7 cellular contexts compared by ENCODE assay signal in the genomic region with DNA sequence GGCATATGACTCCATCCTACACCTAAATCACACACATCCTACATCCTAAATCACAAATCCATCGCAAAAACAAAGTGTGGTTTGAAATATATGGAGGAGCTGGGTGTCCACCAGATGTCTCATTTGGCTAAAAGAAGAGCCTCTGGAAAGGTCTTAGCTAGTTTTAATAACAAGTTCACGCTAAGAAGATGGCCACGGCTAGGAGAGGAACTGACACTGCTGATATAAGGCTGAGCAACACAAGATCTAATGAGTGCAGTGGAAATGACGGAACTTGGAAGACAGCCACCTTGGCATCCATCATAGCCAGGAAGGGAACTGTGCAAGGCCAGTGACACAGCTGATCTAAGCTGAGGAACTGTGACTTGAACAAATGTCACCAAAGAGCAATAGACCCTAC. TPM values are rescaled to one million over a fixed set of nuclear protein-coding genes. Genes with fewer than 3 reads are reported as not detected.
DNase-seq lines count a peak whose midpoint lies in the region; ATAC-seq and TF ChIP-seq lines count a peak whose summit lies in the region.

No MANE protein-coding gene starts in this region.

- H3K4me1 ChIP-seq in left lung: no peaks in the 10 kb centered on the region
- H3K4me1 ChIP-seq in upper lobe of left lung: peaks cover 10 to 21% (median 13%) of the 10 kb centered on the region in 4 donors

- POLR2A ChIA-PET in naive thymus-derived CD8-positive, alpha-beta T cell (lab: Charles Lee): no interaction called here

- 21 to 27% methylated on average over 4 of the region's 4 CpGs for WGBS in upper lobe of left lung, 2 donors

- ATAC-seq in left lung: peak; percentile 58
- ATAC-seq in upper lobe of left lung (ENCODE audit: low FRiP score in 2 of 2): peak in 1 of 2 donors; percentile 76
- ATAC-seq in GM19452 (IDR thresholded peaks at IDR 0.05; ENCODE audit: unreplicated experiment): no peak
- no peak for ATAC-seq in naive thymus-derived CD8-positive, alpha-beta T cell

- intact Hi-C loops in left lung (cut with DNase I): no loop called here

- H3K36me3 ChIP-seq in MG63 (no peaks in the 10 kb centered on the region), left lung (no peaks in the 10 kb centered on the region), upper lobe of left lung (no peaks in the 10 kb centered on the region)

- H3K27ac ChIP-seq in caudate nucleus (ENCODE audit: low read depth, low read length): no peak overlapping the region
- peak overlapping the region; percentile 31 to 37 for H3K27ac ChIP-seq in left lung
- peak overlapping the region; percentile 46 to 84 (median 71) for H3K27ac ChIP-seq in upper lobe of left lung

- H3K4me3 Mint-ChIP-seq in naive thymus-derived CD8-positive, alpha-beta T cell: no peak overlapping the region

- TF ChIP-seq CTCF in left lung (IDR thresholded peaks at IDR 0.05) (no peak), upper lobe of left lung (IDR thresholded peaks at IDR 0.05) (peak in 1 of 6 experiments; percentile 12)

- H3K9me3 ChIP-seq in MG63 (no peaks in the 10 kb centered on the region), left lung (no peaks in the 10 kb centered on the region), upper lobe of left lung (no peaks in the 10 kb centered on the region)

- peak; percentile 32 for DNase-seq in MG63
- DNase-seq in caudate nucleus (lab: John Stamatoyannopoulos, UW): peak in 42 of 61 donors; percentile 2 to 85 (median 30)
- no peak for DNase-seq in left lung
- DNase-seq in upper lobe of left lung: peak in 1 of 2 donors; percentile 39
- no peak for DNase-seq in stimulated activated CD4-positive, alpha-beta T cell treated with anti-CD3 and anti-CD28 coated beads, Interleukin-2, amount 100 ng/mL, for 24 hours
- DNase-seq in naive thymus-derived CD8-positive, alpha-beta T cell: no peak

- H3K9me3 Mint-ChIP-seq in naive thymus-derived CD8-positive, alpha-beta T cell: peaks cover 0 to 14% (median 0%) of the 10 kb centered on the region in 9 donors

- no peaks in the 10 kb centered on the region for H3K4me1 Mint-ChIP-seq in naive thymus-derived CD8-positive, alpha-beta T cell

- no peak for TF ChIP-seq POLR2A in upper lobe of left lung (IDR thresholded peaks at IDR 0.05)

- H3K27me3 ChIP-seq in MG63 (no peaks in the 10 kb centered on the region), left lung (no peaks in the 10 kb centered on the region), upper lobe of left lung (no peaks in the 10 kb centered on the region)

- peaks cover 11 to 35% (median 14%) of the 10 kb centered on the region in 5 donors for H3K27me3 Mint-ChIP-seq in naive thymus-derived CD8-positive, alpha-beta T cell

- H3K4me3 ChIP-seq in MG63 (no peak overlapping the region), left lung (no peak overlapping the region), upper lobe of left lung (no peak overlapping the region)

- H3K27ac Mint-ChIP-seq in naive thymus-derived CD8-positive, alpha-beta T cell: no peak overlapping the region

- peaks cover 0 to 5% (median 2%) of the 10 kb centered on the region in 3 donors for H3K36me3 Mint-ChIP-seq in naive thymus-derived CD8-positive, alpha-beta T cell

- TF ChIP-seq EP300 in upper lobe of left lung (IDR thresholded peaks at IDR 0.05): no peak

RNA-seq across cellular contexts. Expression of gene AGAP1, which starts 60.0 kb away (rescaled TPM):
- 5.8 and 8.8 TPM in 2 replicates for total RNA-seq in MG63 (2014; rRNA removed; shearing (Covaris generic); ENCODE audit: low replicate concordance)
- 10 to 100 TPM; 25.3 to 25.4 TPM for total RNA-seq in left lung
- total RNA-seq in upper lobe of left lung: 10 to 100 TPM; 25.5 to 45.1 (median 30.7) TPM
- total RNA-seq in naive thymus-derived CD8-positive, alpha-beta T cell: under 1 TPM; 0.47 to 0.52 TPM
- polyA plus RNA-seq in naive thymus-derived CD8-positive, alpha-beta T cell: under 1 TPM in 2 of 3 donors, not detected in 1; 0.03 to 0.10 TPM

Comparison
In these comparisons a context has a peak if more than half of its experiments do, and no peak if none do; other contexts are left out.
1. DNase-seq: peak in MG63 (single experiment) and caudate nucleus (42 of 61); none in left lung (0 of 2), stimulated activated CD4-positive, alpha-beta T cell treated with anti-CD3 and anti-CD28 coated beads, Interleukin-2, amount 100 ng/mL, for 24 hours (0 of 2) and naive thymus-derived CD8-positive, alpha-beta T cell (0 of 10).